In genomic region chr16:66552288-66553143, GRCh38 we compare ENCODE assay signal across 8 cellular contexts. TPM values are rescaled to one million over a fixed set of nuclear protein-coding genes. Genes with fewer than 3 reads are reported as not detected.
DNase-seq lines count a peak whose midpoint lies in the region; ATAC-seq and TF ChIP-seq lines count a peak whose summit lies in the region.

A gene with protein sequence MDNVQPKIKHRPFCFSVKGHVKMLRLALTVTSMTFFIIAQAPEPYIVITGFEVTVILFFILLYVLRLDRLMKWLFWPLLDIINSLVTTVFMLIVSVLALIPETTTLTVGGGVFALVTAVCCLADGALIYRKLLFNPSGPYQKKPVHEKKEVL (plus strand): TSS chr16:66552576. CDS start chr16:66552716, 140 bp downstream.

- intact Hi-C loops in Calu3 (cut with micrococcal nuclease; ENCODE audit: unreplicated experiment) = loop anchor here (2.0 to 5.0 kb wide), 2 partner anchors 36 to 145 kb away; no protein-coding TSS in a partner anchor

- peak within 1 kb of the TSS; percentile 55 for H3K4me3 ChIP-seq in mononuclear cell (ENCODE audit: low read length)

- H3K27ac Mint-ChIP-seq in Calu3 (ENCODE audit: unreplicated experiment) = peak within 1 kb of the TSS; percentile 96

- peak within 1 kb of the TSS; percentile 92 for H3K4me3 Mint-ChIP-seq in Calu3 (ENCODE audit: low read depth, unreplicated experiment)

- no peaks in the 10 kb centered on the region for H3K9me3 Mint-ChIP-seq in Calu3 (ENCODE audit: low read depth, unreplicated experiment)

- H3K27me3 Mint-ChIP-seq in Calu3 (ENCODE audit: unreplicated experiment) = no peaks in the 10 kb centered on the region

- H3K9me3 ChIP-seq in mononuclear cell (ENCODE audit: low read depth, low read length) = no peaks in the 10 kb centered on the region

- peaks cover 84% of the 10 kb centered on the region for H3K4me1 ChIP-seq in mononuclear cell (ENCODE audit: insufficient read depth, low read length)

- ATAC-seq in GM21526 (IDR thresholded peaks at IDR 0.05; ENCODE audit: low FRiP score, unreplicated experiment) = peak; percentile 63

- peaks cover 65% of the 10 kb centered on the region for H3K4me1 Mint-ChIP-seq in Calu3 (ENCODE audit: low read depth, unreplicated experiment)

- no peaks in the 10 kb centered on the region for H3K27me3 ChIP-seq in mononuclear cell (ENCODE audit: insufficient read depth, low read length)

- DNase-seq in Calu3 (peak; percentile 95), HuH-7.5 (ENCODE audit: low spot score) (peak; percentile 87), OCI-M1 (lab: John Stamatoyannopoulos, UW) (peak; percentile 97), activated T-cell treated with anti-CD3 and anti-CD28 coated beads for 1 hour (ENCODE audit: low read depth) (peak; percentile 82), epidermal melanocyte (ENCODE audit: insufficient read length, low spot score) (peak; percentile 93)
- DNase-seq in stimulated activated CD8-positive, alpha-beta memory T cell treated with anti-CD3 and anti-CD28 coated beads, Interleukin-2, amount 100 ng/mL, for 1 hour (ENCODE audit: low read depth in 2 of 2) = peak; percentile 82 to 84

- TSS peak; percentile 65 for BruUV-seq in Calu3 (replicated peaks; lab: Mats Ljungman, UMichigan)

- CTCF ChIA-PET in Calu3 (lab: Charles Lee) = interaction anchor here (0.6 to 3.9 kb wide), 6 partner anchors 30 to 587 kb away, joined by 3 to 20 read pairs (median 4); no protein-coding TSS in a partner anchor

- TF ChIP-seq CTCF in Calu3 (IDR thresholded peaks at IDR 0.05; ENCODE audit: unreplicated experiment) = no peak

- peaks cover 84% of the 10 kb centered on the region for H3K36me3 Mint-ChIP-seq in Calu3 (ENCODE audit: insufficient read depth, unreplicated experiment)

RNA-seq across cellular contexts. Expression of the gene that starts here (rescaled TPM):
- 217 and 293 TPM in 2 replicates for total RNA-seq in Calu3 (2022)
- total RNA-seq in mononuclear cell = 28.4 TPM

Comparison
In these comparisons a context has a peak if more than half of its experiments do, and no peak if none do; other contexts are left out.
1. Peak in every context shown above with its lines: DNase-seq, ATAC-seq and H3K4me3 ChIP-seq.